8 cellular contexts compared by ENCODE assay signal in the genomic region with DNA sequence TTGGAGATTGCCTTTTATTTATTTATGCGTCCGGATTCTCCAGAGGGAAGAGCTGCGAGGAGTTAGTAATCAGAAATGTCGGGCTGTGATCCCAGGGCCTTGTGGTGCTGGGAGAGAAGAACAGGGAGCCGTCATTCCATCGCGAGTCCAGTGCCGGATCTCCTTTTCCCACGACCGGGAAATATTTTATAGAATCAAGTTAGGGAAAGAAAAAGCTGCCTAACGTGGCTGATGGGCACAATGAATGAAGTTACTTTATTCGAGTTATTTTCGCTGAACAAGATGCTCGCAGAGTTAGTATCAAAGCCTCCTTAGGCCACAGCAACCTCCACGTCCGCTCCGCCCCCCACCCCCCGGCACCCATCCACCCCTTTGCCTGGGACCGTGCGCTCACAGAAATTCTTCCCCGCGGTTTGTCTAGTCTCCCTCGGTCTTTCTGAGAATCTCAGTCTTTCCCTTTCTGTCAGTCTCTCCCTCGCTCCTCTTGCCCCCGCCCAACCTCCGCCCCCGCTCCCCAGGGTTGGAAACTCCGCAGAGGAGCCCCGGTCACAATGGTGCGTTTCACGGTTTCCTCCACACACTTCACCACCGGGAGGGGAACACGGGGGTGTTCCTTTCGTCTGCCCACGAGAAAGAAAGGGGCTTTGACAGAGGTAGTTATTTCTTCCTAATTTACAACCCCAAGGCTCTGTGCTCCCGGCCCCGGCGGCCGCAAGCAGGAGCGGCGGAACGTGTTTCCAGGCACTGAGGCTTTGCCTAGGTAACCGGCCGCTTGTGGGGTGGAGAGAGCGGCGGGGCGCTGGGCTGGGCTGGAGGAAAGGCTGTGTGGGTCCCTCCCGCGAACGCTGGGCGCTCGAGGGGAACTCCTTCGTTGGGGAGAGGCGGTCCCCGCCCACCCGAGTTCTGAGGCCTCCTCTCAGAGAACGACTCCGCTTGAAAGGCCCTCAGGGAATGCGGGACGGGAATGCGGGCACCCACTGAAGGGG. TPM values are rescaled to one million over a fixed set of nuclear protein-coding genes. Genes with fewer than 3 reads are reported as not detected.
DNase-seq lines count a peak whose midpoint lies in the region; TF ChIP-seq lines count a peak whose summit lies in the region.

No MANE protein-coding gene starts in this region.

- TF ChIP-seq CTCF in BJ (IDR thresholded peaks at IDR 0.05; ENCODE audit: insufficient read depth, low read depth, low read length), result no peak
- no peak for TF ChIP-seq CTCF in colonic mucosa (IDR thresholded peaks at IDR 0.05)

- H3K9ac ChIP-seq in colonic mucosa (ENCODE audit: low read depth in 2 of 2, low read length in 2 of 2), result peak overlapping the region; percentile 66 to 81

- H3K4me3 ChIP-seq in BJ (ENCODE audit: low read depth, low read length) (peak overlapping the region; percentile 91), colonic mucosa (peak overlapping the region; percentile 67)

- CTCF ChIA-PET in BJ (lab: Yijun Ruan, JAX), result interaction anchor here (1.6 to 2.5 kb wide), 3 partner anchors 12 to 558 kb away, joined by 6 to 12 read pairs (median 8); no protein-coding TSS in a partner anchor

- POLR2A ChIA-PET in BJ (lab: Charles Lee), result interaction anchor here (1.0 kb wide), 1 partner anchor 358 kb away, joined by 4 read pairs; no protein-coding TSS in a partner anchor

- peaks cover 10% of the 10 kb centered on the region for H3K4me1 ChIP-seq in colonic mucosa

- H3K9me3 ChIP-seq in colonic mucosa, result no peaks in the 10 kb centered on the region

- DNase-seq in BJ (ENCODE audit: low read depth) (no peak), HT1080 (ENCODE audit: low read depth) (peak; percentile 5), colonic mucosa (peak; percentile 30), lung microvascular endothelial cell (ENCODE audit: low read depth in 2 of 2) (peak; percentile 23 to 36), SIG-M5 treated with dmso at 0.1 percent for 504 hours (lab: John Stamatoyannopoulos, UW; ENCODE audit: unreplicated experiment) (no peak), SHP77 treated with DMSO at 0.1 percent for 48 hours (lab: John Stamatoyannopoulos, UW) (no peak)
- DNase-seq in activated CD4-positive, alpha-beta T cell treated with anti-CD3 and anti-CD28 coated beads for 24 hours (ENCODE audit: low read depth in 2 of 2), result peak; percentile 66 to 83
- DNase-seq in stimulated activated CD4-positive, alpha-beta T cell treated with anti-CD3 and anti-CD28 coated beads, TNF-alpha, amount 100 ng/mL, for 24 hours (ENCODE audit: low read depth in 3 of 3), result peak in 2 of 3 experiments; percentile 66 to 91

- no peaks in the 10 kb centered on the region for H3K36me3 ChIP-seq in BJ (ENCODE audit: control insufficient read depth, insufficient read depth, low read length)
- no peaks in the 10 kb centered on the region for H3K36me3 ChIP-seq in colonic mucosa

- H3K27ac ChIP-seq in colonic mucosa, result no peak overlapping the region

- H3K27me3 ChIP-seq in BJ (ENCODE audit: control insufficient read depth, insufficient read depth, low read length), result no peaks in the 10 kb centered on the region
- peaks cover 59% of the 10 kb centered on the region for H3K27me3 ChIP-seq in colonic mucosa

- intact Hi-C loops in colonic mucosa (cut with DNase I), result loop anchor here (5.0 kb wide), 1 partner anchor 84 kb away; a partner anchor contains a TSS

RNA-seq across cellular contexts. Expression of a gene that starts 2.0 kb away (rescaled TPM):
- 2.0 and 2.3 TPM in 2 replicates for polyA plus RNA-seq in BJ (2011; rRNA removed)
- polyA minus RNA-seq in BJ (2011; rRNA and poly(A)+ RNA removed), result 3.8 and 5.1 TPM in 2 replicates
- 0.03 and 0.23 TPM in 2 replicates for total RNA-seq in HT1080 (2014; rRNA removed; shearing (Covaris generic))
- 0.16 and 0.27 TPM in 2 replicates for polyA plus RNA-seq in HT1080 (2015; cell fraction: cytosol; rRNA removed)
- 0.24 and 0.25 TPM in 2 replicates for polyA plus RNA-seq in HT1080 (2015; cell fraction: nucleus; rRNA removed)
- total RNA-seq in colonic mucosa (1 to 10 TPM in 1 of 2 donors, under 1 TPM in 1; 0.10 to 3.9 TPM), lung microvascular endothelial cell (under 0.01 TPM in 2 replicates)

Comparison
In these comparisons a context has a peak if more than half of its experiments do, and no peak if none do; other contexts are left out.
1. DNase-seq: peak in HT1080 (single experiment), activated CD4-positive, alpha-beta T cell treated with anti-CD3 and anti-CD28 coated beads for 24 hours (2 of 2), colonic mucosa (single experiment), lung microvascular endothelial cell (2 of 2) and stimulated activated CD4-positive, alpha-beta T cell treated with anti-CD3 and anti-CD28 coated beads, TNF-alpha, amount 100 ng/mL, for 24 hours (2 of 3); none in BJ (single experiment), SIG-M5 treated with dmso at 0.1 percent for 504 hours (single experiment) and SHP77 treated with DMSO at 0.1 percent for 48 hours (single experiment).